Comparison of ENCODE assay signal across 21 cellular contexts in genomic region chr14:58636129-58636528, GRCh38. TPM values are rescaled to one million over a fixed set of nuclear protein-coding genes. Genes with fewer than 3 reads are reported as not detected.
A peak's percentile ranks its signal among the peaks of the same experiment; 100 is the strongest.
DNase-seq lines count a peak whose midpoint lies in the region; ATAC-seq, FAIRE-seq and TF ChIP-seq lines count a peak whose summit lies in the region.
"Had no signal": no experiment of that assay in that cellular context is flagged by ENCODE, and none has a peak within 500 bp of the region (broad histone marks: within the 10 kb centered on the region; RNA-seq: fewer than 3 reads in every experiment).

No MANE protein-coding gene starts in this region.

- no peak for FAIRE-seq in D721Med (lab: Jason Lieb, UNC)
- FAIRE-seq: frontal cortex had no signal

- DNase-seq in natural killer cell (no peak), WTC11 (ENCODE audit: low spot score) (no peak), naive B cell (no peak), type B pancreatic cell (ENCODE audit: extremely low spot score, unreplicated experiment) (no peak), foreskin fibroblast (no peak), D721Med (ENCODE audit: insufficient read length, low spot score) (no peak)
- DNase-seq in natural killer cell treated with Interleukin-12 subunit alpha and Interleukin-12 subunit beta and Interleukin-15 and Interleukin-18, amount 100 ng/mL, for 72 hours (ENCODE audit: low spot score) = no peak
- DNase-seq in activated CD8-positive, alpha-beta memory T cell treated with anti-CD3 and anti-CD28 coated beads for 24 hours = no peak
- DNase-seq: activated B cell treated with CpG ODN at 0.5 μM for 24 hours; DND-41; erythroblast; H9; mammary epithelial cell; NCI-H1092; NCI-H2029 treated with DMSO at 0.1 percent for 48 hours; stimulated activated CD4-positive, alpha-beta T cell treated with anti-CD3 and anti-CD28 coated beads, Interleukin-4, amount 100 ng/mL, for 1 hour; T-helper 9 cell; upper lobe of left lung had no signal

- no peak overlapping the region for H3K4me3 ChIP-seq in foreskin fibroblast (ENCODE audit: low read depth in 1 of 2, low read length in 2 of 2)

- H3K9me3 Mint-ChIP-seq in natural killer cell (no peaks in the 10 kb centered on the region), WTC11 (no peaks in the 10 kb centered on the region), naive B cell (no peaks in the 10 kb centered on the region), type B pancreatic cell (no peaks in the 10 kb centered on the region)
- H3K9me3 Mint-ChIP-seq in natural killer cell treated with Interleukin-12 subunit alpha and Interleukin-12 subunit beta and Interleukin-15 and Interleukin-18, amount 100 ng/mL, for 72 hours = no peaks in the 10 kb centered on the region
- H3K9me3 Mint-ChIP-seq: activated B cell treated with CpG ODN at 0.5 μM for 24 hours; central memory CD8-positive, alpha-beta T cell; H9; stimulated activated naive CD8-positive, alpha-beta T cell treated with anti-CD3 and anti-CD28 coated beads, Interleukin-15, Interleukin-2, amounts not matched to agents 100 ng/mL and 50 ng/mL, for 24 hours had no signal

- POLR2A ChIA-PET in WTC11 (lab: Charles Lee) = no interaction called here

- H3K4me1 Mint-ChIP-seq in natural killer cell (peaks cover 16 to 22% of the 10 kb centered on the region in 2 donors), WTC11 (peaks cover 74% of the 10 kb centered on the region), naive B cell (peaks cover 39 to 50% (median 39%) of the 10 kb centered on the region in 3 donors), type B pancreatic cell (ENCODE audit: unreplicated experiment) (peaks cover 51% of the 10 kb centered on the region)
- H3K4me1 Mint-ChIP-seq in natural killer cell treated with Interleukin-12 subunit alpha and Interleukin-12 subunit beta and Interleukin-15 and Interleukin-18, amount 100 ng/mL, for 72 hours (ENCODE audit: low read depth in 2 of 2) = peaks cover 15 to 16% of the 10 kb centered on the region in 2 donors

- H3K27ac Mint-ChIP-seq in natural killer cell (no peak overlapping the region), WTC11 (no peak overlapping the region), naive B cell (peak overlapping the region in 3 of 6 donors; percentile 29 to 87 (median 41)), type B pancreatic cell (peak overlapping the region; percentile 17)
- no peak overlapping the region for H3K27ac Mint-ChIP-seq in natural killer cell treated with Interleukin-12 subunit alpha and Interleukin-12 subunit beta and Interleukin-15 and Interleukin-18, amount 100 ng/mL, for 72 hours
- H3K27ac Mint-ChIP-seq: H9; stimulated activated naive CD8-positive, alpha-beta T cell treated with anti-CD3 and anti-CD28 coated beads, Interleukin-15, Interleukin-2, amounts not matched to agents 100 ng/mL and 50 ng/mL, for 24 hours had no signal

- H3K4me3 Mint-ChIP-seq in natural killer cell = peak overlapping the region; percentile 65
- no peak overlapping the region for H3K4me3 Mint-ChIP-seq in natural killer cell treated with Interleukin-12 subunit alpha and Interleukin-12 subunit beta and Interleukin-15 and Interleukin-18, amount 100 ng/mL, for 72 hours
- H3K4me3 Mint-ChIP-seq in WTC11 = peak overlapping the region; percentile 5
- peak overlapping the region in 7 of 8 donors; percentile 17 to 99 (median 95) for H3K4me3 Mint-ChIP-seq in naive B cell
- H3K4me3 Mint-ChIP-seq in type B pancreatic cell = peak overlapping the region; percentile 93
- H3K4me3 Mint-ChIP-seq: stimulated activated naive CD8-positive, alpha-beta T cell treated with anti-CD3 and anti-CD28 coated beads, Interleukin-15, Interleukin-2, amounts not matched to agents 100 ng/mL and 50 ng/mL, for 24 hours had no signal

- CTCF ChIA-PET in WTC11 (lab: Charles Lee) = interaction anchor here (2.0 to 6.2 kb wide), 3 partner anchors 9 to 191 kb away, joined by 4 to 40 read pairs (median 33); no protein-coding TSS in a partner anchor

- TF ChIP-seq CTCF in natural killer cell (IDR thresholded peaks at IDR 0.05) (no peak), WTC11 (IDR thresholded peaks at IDR 0.05) (no peak), type B pancreatic cell (conservative IDR thresholded peaks at IDR 0.05) (no peak), foreskin fibroblast (IDR thresholded peaks at IDR 0.05; ENCODE audit: low read depth, low read length) (no peak), D721Med (IDR thresholded peaks at IDR 0.05; ENCODE audit: insufficient read depth, missing control alignments) (no peak)

- peaks cover 20 to 37% of the 10 kb centered on the region in 2 donors for H3K27me3 Mint-ChIP-seq in natural killer cell (ENCODE audit: low read depth in 2 of 2)
- H3K27me3 Mint-ChIP-seq in natural killer cell treated with Interleukin-12 subunit alpha and Interleukin-12 subunit beta and Interleukin-15 and Interleukin-18, amount 100 ng/mL, for 72 hours = peaks cover 25 to 47% of the 10 kb centered on the region in 2 donors
- H3K27me3 Mint-ChIP-seq in WTC11 (ENCODE audit: low read depth) = peaks cover 36% of the 10 kb centered on the region
- no peaks in the 10 kb centered on the region for H3K27me3 Mint-ChIP-seq in naive B cell
- peaks cover 66% of the 10 kb centered on the region for H3K27me3 Mint-ChIP-seq in type B pancreatic cell

- ATAC-seq in natural killer cell (no peak), WTC11 (no peak), naive B cell (ENCODE audit: low read depth in 2 of 2) (no peak)
- ATAC-seq in natural killer cell treated with Interleukin-12 subunit alpha and Interleukin-12 subunit beta and Interleukin-15 and Interleukin-18, amount 100 ng/mL, for 72 hours = no peak

- intact Hi-C loops in natural killer cell (cut with micrococcal nuclease) = no loop called here

- H3K36me3 Mint-ChIP-seq in natural killer cell = no peaks in the 10 kb centered on the region
- no peaks in the 10 kb centered on the region for H3K36me3 Mint-ChIP-seq in natural killer cell treated with Interleukin-12 subunit alpha and Interleukin-12 subunit beta and Interleukin-15 and Interleukin-18, amount 100 ng/mL, for 72 hours
- peaks cover 4% of the 10 kb centered on the region for H3K36me3 Mint-ChIP-seq in WTC11
- H3K36me3 Mint-ChIP-seq in naive B cell = no peaks in the 10 kb centered on the region
- H3K36me3 Mint-ChIP-seq in type B pancreatic cell = peaks cover 6% of the 10 kb centered on the region

TF ChIP-seq in WTC11, 78 proteins besides CTCF, POLR2A, EP300 and RAD21 (continues in another document):
- no peak for TF ChIP-seq ZSCAN18 (CRISPR knock-in tag; IDR thresholded peaks at IDR 0.05)
- no peak for TF ChIP-seq ZNF423 (CRISPR knock-in tag; IDR thresholded peaks at IDR 0.05)
- TF ChIP-seq ATF6 (CRISPR knock-in tag; IDR thresholded peaks at IDR 0.05) = no peak
- no peak for TF ChIP-seq E2F5 (CRISPR knock-in tag; IDR thresholded peaks at IDR 0.05)

RNA-seq across cellular contexts. Expression of gene DACT1, which starts 1.6 kb away (rescaled TPM):
- total RNA-seq in natural killer cell (under 1 TPM; 0.20 to 0.45 (median 0.33) TPM), WTC11 (2021) (19.8 to 21.2 TPM (median 20.2 TPM) in 3 replicates), type B pancreatic cell (ENCODE audit: low replicate concordance) (5.2 and 29.7 TPM in 2 replicates)
- not detected for total RNA-seq in natural killer cell treated with Interleukin-12 subunit alpha and Interleukin-12 subunit beta and Interleukin-15 and Interleukin-18, amount 100 ng/mL, for 72 hours
- 1 to 10 TPM in 5 of 6 donors, under 1 TPM in 1; 0.24 to 4.5 (median 2.8) TPM for polyA plus RNA-seq in naive B cell (ENCODE audit: low read depth in 6 of 6)
